22 cellular contexts compared by ENCODE assay signal in the genomic region with DNA sequence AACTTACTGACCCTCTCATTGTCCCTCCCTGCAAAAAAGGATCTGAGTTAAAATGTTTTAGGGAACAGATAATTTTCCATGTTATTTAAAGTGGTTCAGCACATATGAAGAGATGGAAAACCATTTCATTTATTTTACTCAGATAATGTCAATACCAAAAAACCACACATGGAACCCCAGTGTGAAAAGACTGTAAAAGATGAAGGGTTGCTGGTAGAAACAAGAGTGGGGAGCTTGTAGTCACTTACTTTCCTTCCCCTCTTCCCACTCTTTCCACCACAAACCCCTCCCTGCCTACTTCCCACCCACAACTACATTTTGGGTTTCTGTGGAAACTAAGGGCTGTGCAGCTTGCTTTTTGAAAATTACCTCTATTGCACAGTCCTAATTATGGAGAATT. TPM values are rescaled to one million over a fixed set of nuclear protein-coding genes. Genes with fewer than 3 reads are reported as not detected.
DNase-seq lines count a peak whose midpoint lies in the region; ATAC-seq, FAIRE-seq and TF ChIP-seq lines count a peak whose summit lies in the region.
"Had no signal": no experiment of that assay in that cellular context is flagged by ENCODE, and none has a peak within 500 bp of the region (broad histone marks: within the 10 kb centered on the region; RNA-seq: fewer than 3 reads in every experiment).

No MANE protein-coding gene starts in this region.

- POLR2A ChIA-PET in A549 (lab: Yijun Ruan, JAX), result no interaction called here

- no peaks in the 10 kb centered on the region for H3K36me3 ChIP-seq in smooth muscle cell (ENCODE audit: low read depth)
- H3K36me3 ChIP-seq: BLaER1 had no signal

- intact Hi-C loops in activated T-helper 1 cell treated with anti-CD3 and anti-CD28 coated beads, Interleukin-12 subunit alpha, Interleukin-12 subunit beta, Interleukin-2, Interleukin-4 antibody, amounts not matched to agents 30 ng/mL and 10 ng/mL and 1 ng/mL, durations not matched to agents 14 hours and 24 hours and 36 hours (cut with micrococcal nuclease), result loop anchor here (1.0 kb wide), 1 partner anchor 28 kb away; no protein-coding TSS in a partner anchor

- peak; percentile 86 for FAIRE-seq in A549 (lab: Jason Lieb, UNC)
- FAIRE-seq: GM12878, GM19239, H1 had no signal

- H3K9ac ChIP-seq in smooth muscle cell (ENCODE audit: low read depth), result no peak overlapping the region
- H3K9ac ChIP-seq: BLaER1, GM23248 had no signal

- H3K9me3 ChIP-seq in A549, result no peaks in the 10 kb centered on the region
- H3K9me3 ChIP-seq in smooth muscle cell (replicated peaks; ENCODE audit: low read depth), result no peaks in the 10 kb centered on the region
- H3K9me3 ChIP-seq: Caco-2 had no signal

- DNase-seq in activated T-cell treated with anti-CD3 and anti-CD28 coated beads, Interleukin-2, amount 50 U/mL, for 24 hours, result no peak
- DNase-seq in activated T-cell treated with anti-CD3 and anti-CD28 coated beads for 4 hours (no peak), A549 (ENCODE audit: low read depth in 1 of 2, low spot score in 1 of 2) (no peak), smooth muscle cell (lab: John Stamatoyannopoulos, UW; ENCODE audit: unreplicated experiment) (no peak)
- DNase-seq in activated T-helper 1 cell treated with anti-CD3 and anti-CD28 coated beads, Interleukin-12 subunit alpha, Interleukin-12 subunit beta, Interleukin-2, Interleukin-4 antibody, amounts not matched to agents 30 ng/mL and 10 ng/mL and 1 ng/mL, durations not matched to agents 14 hours and 24 hours and 36 hours (ENCODE audit: low spot score), result no peak
- DNase-seq: 8988T; Caco-2; CD4-positive, CD25-positive, alpha-beta regulatory T cell; CD8-positive, alpha-beta T cell; DMS153; DMS79; EL; GDM1; GM23248; H7; HCEC 1CT had no signal

- H3K4me3 ChIP-seq in A549 (no peak overlapping the region), smooth muscle cell (no peak overlapping the region)
- H3K4me3 ChIP-seq: BLaER1, GM12878, GM23248 had no signal

- H3K27me3 ChIP-seq in smooth muscle cell (ENCODE audit: low read depth), result no peaks in the 10 kb centered on the region
- H3K27me3 ChIP-seq: BLaER1 had no signal

- TF ChIP-seq CTCF in A549 (IDR thresholded peaks at IDR 0.05), result no peak
- TF ChIP-seq CTCF in smooth muscle cell (IDR thresholded peaks at IDR 0.05; ENCODE audit: borderline replicate concordance, insufficient read depth, poor library complexity, severe bottlenecking), result no peak

- CTCF ChIA-PET in A549 (lab: Yijun Ruan, JAX), result interaction anchor here (1.8 to 2.0 kb wide), 2 partner anchors 18 to 25 kb away, joined by 5 to 8 read pairs; no protein-coding TSS in a partner anchor

- H4K20me1 ChIP-seq in smooth muscle cell (ENCODE audit: low read depth), result no peaks in the 10 kb centered on the region
- H4K20me1 ChIP-seq: BLaER1 had no signal

- no peak for TF ChIP-seq RAD21 in A549 (conservative IDR thresholded peaks at IDR 0.05 in 1 of 2, IDR thresholded peaks at IDR 0.05 in 1 of 2)

- H3K36me3 Mint-ChIP-seq in activated T-cell treated with anti-CD3 and anti-CD28 coated beads, Interleukin-2, amount 50 U/mL, for 24 hours (ENCODE audit: low read depth), result no peaks in the 10 kb centered on the region
- no peaks in the 10 kb centered on the region for H3K36me3 Mint-ChIP-seq in activated T-helper 1 cell treated with anti-CD3 and anti-CD28 coated beads, Interleukin-12 subunit alpha, Interleukin-12 subunit beta, Interleukin-2, Interleukin-4 antibody, amounts not matched to agents 30 ng/mL and 10 ng/mL and 1 ng/mL, durations not matched to agents 14 hours and 24 hours and 36 hours (ENCODE audit: low read depth)
- H3K36me3 Mint-ChIP-seq: CD4-positive, CD25-positive, alpha-beta regulatory T cell; CD8-positive, alpha-beta T cell had no signal

- H3K4me1 ChIP-seq in A549, result no peaks in the 10 kb centered on the region
- no peaks in the 10 kb centered on the region for H3K4me1 ChIP-seq in smooth muscle cell (ENCODE audit: low read depth)
- H3K4me1 ChIP-seq: BLaER1, Caco-2 had no signal

- H3K27ac ChIP-seq in A549, result no peak overlapping the region
- H3K27ac ChIP-seq in smooth muscle cell (ENCODE audit: low read depth), result no peak overlapping the region
- H3K27ac ChIP-seq: BLaER1, C4-2B, GM23248 had no signal

- no peak overlapping the region for H3K4me3 Mint-ChIP-seq in activated T-cell treated with anti-CD3 and anti-CD28 coated beads, Interleukin-2, amount 50 U/mL, for 24 hours
- no peak overlapping the region for H3K4me3 Mint-ChIP-seq in activated T-helper 1 cell treated with anti-CD3 and anti-CD28 coated beads, Interleukin-12 subunit alpha, Interleukin-12 subunit beta, Interleukin-2, Interleukin-4 antibody, amounts not matched to agents 30 ng/mL and 10 ng/mL and 1 ng/mL, durations not matched to agents 14 hours and 24 hours and 36 hours
- H3K4me3 Mint-ChIP-seq: CD4-positive, CD25-positive, alpha-beta regulatory T cell; CD8-positive, alpha-beta T cell had no signal

- no peaks in the 10 kb centered on the region for H3K79me2 ChIP-seq in smooth muscle cell (ENCODE audit: low read depth)

- TF ChIP-seq EP300 in A549 (IDR thresholded peaks at IDR 0.05), result no peak

- ATAC-seq in A549, result no peak
- ATAC-seq in HG03175 (IDR thresholded peaks at IDR 0.05; ENCODE audit: unreplicated experiment), result no peak
- ATAC-seq: CD8-positive, alpha-beta T cell; GM12878 had no signal

- H3K9me3 Mint-ChIP-seq in activated T-cell treated with anti-CD3 and anti-CD28 coated beads, Interleukin-2, amount 50 U/mL, for 24 hours, result no peaks in the 10 kb centered on the region
- no peaks in the 10 kb centered on the region for H3K9me3 Mint-ChIP-seq in activated T-helper 1 cell treated with anti-CD3 and anti-CD28 coated beads, Interleukin-12 subunit alpha, Interleukin-12 subunit beta, Interleukin-2, Interleukin-4 antibody, amounts not matched to agents 30 ng/mL and 10 ng/mL and 1 ng/mL, durations not matched to agents 14 hours and 24 hours and 36 hours
- H3K9me3 Mint-ChIP-seq: CD4-positive, CD25-positive, alpha-beta regulatory T cell; CD8-positive, alpha-beta T cell had no signal

- peaks cover 10% of the 10 kb centered on the region for H3K4me1 Mint-ChIP-seq in activated T-cell treated with anti-CD3 and anti-CD28 coated beads, Interleukin-2, amount 50 U/mL, for 24 hours (ENCODE audit: low read depth)
- peaks cover 11% of the 10 kb centered on the region for H3K4me1 Mint-ChIP-seq in activated T-helper 1 cell treated with anti-CD3 and anti-CD28 coated beads, Interleukin-12 subunit alpha, Interleukin-12 subunit beta, Interleukin-2, Interleukin-4 antibody, amounts not matched to agents 30 ng/mL and 10 ng/mL and 1 ng/mL, durations not matched to agents 14 hours and 24 hours and 36 hours (ENCODE audit: low read depth)
- H3K4me1 Mint-ChIP-seq: CD4-positive, CD25-positive, alpha-beta regulatory T cell had no signal

- no peak overlapping the region for H2AFZ ChIP-seq in smooth muscle cell (ENCODE audit: low read depth)
- H2AFZ ChIP-seq: GM23248 had no signal

- H3K27me3 Mint-ChIP-seq in activated T-cell treated with anti-CD3 and anti-CD28 coated beads, Interleukin-2, amount 50 U/mL, for 24 hours, result no peaks in the 10 kb centered on the region
- peaks cover 9% of the 10 kb centered on the region for H3K27me3 Mint-ChIP-seq in activated T-helper 1 cell treated with anti-CD3 and anti-CD28 coated beads, Interleukin-12 subunit alpha, Interleukin-12 subunit beta, Interleukin-2, Interleukin-4 antibody, amounts not matched to agents 30 ng/mL and 10 ng/mL and 1 ng/mL, durations not matched to agents 14 hours and 24 hours and 36 hours (ENCODE audit: insufficient read depth)

- no peaks in the 10 kb centered on the region for H3F3A ChIP-seq in smooth muscle cell (ENCODE audit: low read depth)

- H3K4me2 ChIP-seq in A549, result no peak overlapping the region
- H3K4me2 ChIP-seq in smooth muscle cell, result no peak overlapping the region
- H3K4me2 ChIP-seq: BLaER1 had no signal

- H3K27ac Mint-ChIP-seq in activated T-cell treated with anti-CD3 and anti-CD28 coated beads, Interleukin-2, amount 50 U/mL, for 24 hours, result peak overlapping the region; percentile 47
- H3K27ac Mint-ChIP-seq in activated T-helper 1 cell treated with anti-CD3 and anti-CD28 coated beads, Interleukin-12 subunit alpha, Interleukin-12 subunit beta, Interleukin-2, Interleukin-4 antibody, amounts not matched to agents 30 ng/mL and 10 ng/mL and 1 ng/mL, durations not matched to agents 14 hours and 24 hours and 36 hours, result peak overlapping the region; percentile 64
- H3K27ac Mint-ChIP-seq: CD8-positive, alpha-beta T cell had no signal

- TF ChIP-seq POLR2A in A549 (IDR thresholded peaks at IDR 0.05; ENCODE audit: low read length), result no peak

TF ChIP-seq in A549, 52 proteins besides CTCF, POLR2A, EP300 and RAD21 (continues in another document):
- TF ChIP-seq CEBPB (IDR thresholded peaks at IDR 0.05) (no peak), EHF (CRISPR knock-in tag; IDR thresholded peaks at IDR 0.05) (no peak), ZFP36 (IDR thresholded peaks at IDR 0.05; ENCODE audit: borderline replicate concordance, partially characterized antibody) (no peak), CHD4 (IDR thresholded peaks at IDR 0.05; ENCODE audit: borderline replicate concordance) (no peak), ZC3H11A (IDR thresholded peaks at IDR 0.05) (no peak), RARB (CRISPR knock-in tag; IDR thresholded peaks at IDR 0.05) (no peak)
- TF ChIP-seq, protein P1, sequence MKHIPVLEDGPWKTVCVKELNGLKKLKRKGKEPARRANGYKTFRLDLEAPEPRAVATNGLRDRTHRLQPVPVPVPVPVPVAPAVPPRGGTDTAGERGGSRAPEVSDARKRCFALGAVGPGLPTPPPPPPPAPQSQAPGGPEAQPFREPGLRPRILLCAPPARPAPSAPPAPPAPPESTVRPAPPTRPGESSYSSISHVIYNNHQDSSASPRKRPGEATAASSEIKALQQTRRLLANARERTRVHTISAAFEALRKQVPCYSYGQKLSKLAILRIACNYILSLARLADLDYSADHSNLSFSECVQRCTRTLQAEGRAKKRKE (CRISPR knock-in tag; IDR thresholded peaks at IDR 0.05; ENCODE audit: low read depth), result no peak

RNA-seq across cellular contexts. Expression of a gene that starts 18.5 kb away (rescaled TPM):
- polyA plus RNA-seq in A549 (2011; rRNA removed), result 3.2 and 4.0 TPM in 2 replicates
- 6.8 and 8.5 TPM in 2 replicates for polyA plus RNA-seq in A549 (2012; cell fraction: cytosol; rRNA removed)
- 18.2 and 22.8 TPM in 2 replicates for polyA plus RNA-seq in A549 (2012; cell fraction: nucleus; rRNA removed)
- 4.6 to 6.1 TPM (median 5.6 TPM) in 3 replicates for polyA plus RNA-seq in A549 (2017; fragmentation: RNase III; extraction: RNeasy Plus Mini Kit Qiagen cat#74134 plus additional on column Dnase treatment)
- polyA minus RNA-seq in A549 (2011; rRNA and poly(A)+ RNA removed), result 4.0 and 6.4 TPM in 2 replicates
- total RNA-seq in activated T-helper 1 cell treated with anti-CD3 and anti-CD28 coated beads, Interleukin-12 subunit alpha, Interleukin-12 subunit beta, Interleukin-2, Interleukin-4 antibody, amounts not matched to agents 30 ng/mL and 10 ng/mL and 1 ng/mL, durations not matched to agents 14 hours and 24 hours and 36 hours, result 10.7 and 11.0 TPM in 2 replicates
- total RNA-seq in smooth muscle cell, result 5.0 and 10.1 TPM in 2 replicates
- 5.1 and 6.7 TPM in 2 replicates for polyA plus RNA-seq in smooth muscle cell
